In genomic region chr5:172867761-172868435, GRCh38 we compare ENCODE assay signal across 14 cellular contexts. TPM values are rescaled to one million over a fixed set of nuclear protein-coding genes. Genes with fewer than 3 reads are reported as not detected.
A peak's percentile ranks its signal among the peaks of the same experiment; 100 is the strongest.
DNase-seq lines count a peak whose midpoint lies in the region; ATAC-seq and TF ChIP-seq lines count a peak whose summit lies in the region.
"Had no signal": no experiment of that assay in that cellular context is flagged by ENCODE, and none has a peak within 500 bp of the region (broad histone marks: within the 10 kb centered on the region; RNA-seq: fewer than 3 reads in every experiment).

No MANE protein-coding gene starts in this region.

- TF ChIP-seq CTCF in Peyer's patch (IDR thresholded peaks at IDR 0.05) (no peak), testis (IDR thresholded peaks at IDR 0.05) (no peak)

- intact Hi-C loops in dendritic cell treated with granulocyte-macrophage colony-stimulating factor and Interleukin-4, amounts not matched to agents 40 ng/mL and 50 ng/mL, for 4 days (cut with micrococcal nuclease), result no loop called here
- intact Hi-C loops in testis (cut with DNase I; ENCODE audit: low total_unique reads), result loop anchor here (5.0 to 10.0 kb wide), 2 partner anchors 34 to 93 kb away; partner anchors contain the start of gene DUSP1

- no peak for DNase-seq in Peyer's patch
- DNase-seq in testis, result no peak
- no peak for DNase-seq in NCI-H82 (lab: John Stamatoyannopoulos, UW)
- DNase-seq in T-helper 2 cell, result no peak
- DNase-seq: activated CD4-positive, alpha-beta T cell treated with anti-CD3 and anti-CD28 coated beads for 4 hours; COR-L47; cortex of kidney; NCI-H146; NCI-H748 treated with DMSO at 0.1 percent for 48 hours had no signal

- no peaks in the 10 kb centered on the region for H3K27me3 Mint-ChIP-seq in dendritic cell treated with granulocyte-macrophage colony-stimulating factor and Interleukin-4, amounts not matched to agents 40 ng/mL and 50 ng/mL, for 4 days

- H3K9me3 Mint-ChIP-seq in dendritic cell treated with granulocyte-macrophage colony-stimulating factor and Interleukin-4, amounts not matched to agents 40 ng/mL and 50 ng/mL, for 4 days, result no peaks in the 10 kb centered on the region
- H3K9me3 Mint-ChIP-seq: activated T-helper 2 cell treated with anti-CD3 and anti-CD28 coated beads, Interferon-gamma antibody, Interleukin-2, Interleukin-4, amounts not matched to agents 10 μg/mL and 5 μg/mL and 100 μg/mL, durations not matched to agents 14 hours and 24 hours and 36 hours had no signal

- H3K4me3 ChIP-seq in Peyer's patch (no peak overlapping the region), muscle layer of colon (ENCODE audit: low read depth in 1 of 2, low read length in 2 of 2) (no peak overlapping the region), testis (no peak overlapping the region)

- H3K4me1 Mint-ChIP-seq in dendritic cell treated with granulocyte-macrophage colony-stimulating factor and Interleukin-4, amounts not matched to agents 40 ng/mL and 50 ng/mL, for 4 days (ENCODE audit: low read depth), result peaks cover 6% of the 10 kb centered on the region

- peak overlapping the region; percentile 70 for H3K27ac Mint-ChIP-seq in dendritic cell treated with granulocyte-macrophage colony-stimulating factor and Interleukin-4, amounts not matched to agents 40 ng/mL and 50 ng/mL, for 4 days
- H3K27ac Mint-ChIP-seq: activated T-helper 2 cell treated with anti-CD3 and anti-CD28 coated beads, Interferon-gamma antibody, Interleukin-2, Interleukin-4, amounts not matched to agents 10 μg/mL and 5 μg/mL and 100 μg/mL, durations not matched to agents 14 hours and 24 hours and 36 hours had no signal

- no peaks in the 10 kb centered on the region for H3K36me3 Mint-ChIP-seq in dendritic cell treated with granulocyte-macrophage colony-stimulating factor and Interleukin-4, amounts not matched to agents 40 ng/mL and 50 ng/mL, for 4 days (ENCODE audit: low read depth)

- H3K27me3 ChIP-seq in Peyer's patch, result no peaks in the 10 kb centered on the region
- H3K27me3 ChIP-seq in muscle layer of colon (ENCODE audit: control insufficient read depth in 1 of 2, insufficient read depth in 2 of 2, low read length in 2 of 2), result no peaks in the 10 kb centered on the region
- H3K27me3 ChIP-seq in testis, result no peaks in the 10 kb centered on the region

- H3K27ac ChIP-seq in Peyer's patch, result peak overlapping the region in 3 of 4 donors; percentile 49 to 83 (median 79)
- peak overlapping the region; percentile 82 for H3K27ac ChIP-seq in muscle layer of colon (ENCODE audit: low read depth, low read length)
- peak overlapping the region; percentile 81 for H3K27ac ChIP-seq in testis

- TF ChIP-seq POLR2A in Peyer's patch (IDR thresholded peaks at IDR 0.05) (no peak), testis (IDR thresholded peaks at IDR 0.05) (no peak)

- H3K4me3 Mint-ChIP-seq in dendritic cell treated with granulocyte-macrophage colony-stimulating factor and Interleukin-4, amounts not matched to agents 40 ng/mL and 50 ng/mL, for 4 days, result no peak overlapping the region

- ATAC-seq in GM19351 (IDR thresholded peaks at IDR 0.05; ENCODE audit: unreplicated experiment) (no peak), HG03520 (IDR thresholded peaks at IDR 0.05; ENCODE audit: unreplicated experiment) (no peak)

- H3K4me1 ChIP-seq in Peyer's patch (peaks cover 0 to 36% (median 2%) of the 10 kb centered on the region in 4 donors), muscle layer of colon (ENCODE audit: insufficient read depth, low read length) (peaks cover 68% of the 10 kb centered on the region), testis (peaks cover 82% of the 10 kb centered on the region)

- no peaks in the 10 kb centered on the region for H3K9me3 ChIP-seq in Peyer's patch
- no peaks in the 10 kb centered on the region for H3K9me3 ChIP-seq in muscle layer of colon (ENCODE audit: low read length)
- H3K9me3 ChIP-seq in testis, result no peaks in the 10 kb centered on the region

- no peak overlapping the region for H3K9ac ChIP-seq in muscle layer of colon (ENCODE audit: low read length)

- H3K36me3 ChIP-seq in Peyer's patch (no peaks in the 10 kb centered on the region), muscle layer of colon (ENCODE audit: insufficient read depth, low read length) (no peaks in the 10 kb centered on the region), testis (ENCODE audit: low read depth, missing control alignments) (no peaks in the 10 kb centered on the region)

- 58 to 64% methylated on average over 11 of the region's 11 CpGs for WGBS in testis, 2 donors

RNA-seq across cellular contexts. Expression of gene ERGIC1, which starts 33.8 kb away (rescaled TPM):
- total RNA-seq in Peyer's patch, result 100 to 1,000 TPM; 113 to 180 (median 143) TPM
- total RNA-seq in testis, result 10 to 100 TPM; 89.8 to 100.0 TPM
- polyA plus RNA-seq in testis (ENCODE audit: insufficient read depth, low read depth, low replicate concordance), result 94.1 TPM
